23 cellular contexts compared by ENCODE assay signal in the genomic region with DNA sequence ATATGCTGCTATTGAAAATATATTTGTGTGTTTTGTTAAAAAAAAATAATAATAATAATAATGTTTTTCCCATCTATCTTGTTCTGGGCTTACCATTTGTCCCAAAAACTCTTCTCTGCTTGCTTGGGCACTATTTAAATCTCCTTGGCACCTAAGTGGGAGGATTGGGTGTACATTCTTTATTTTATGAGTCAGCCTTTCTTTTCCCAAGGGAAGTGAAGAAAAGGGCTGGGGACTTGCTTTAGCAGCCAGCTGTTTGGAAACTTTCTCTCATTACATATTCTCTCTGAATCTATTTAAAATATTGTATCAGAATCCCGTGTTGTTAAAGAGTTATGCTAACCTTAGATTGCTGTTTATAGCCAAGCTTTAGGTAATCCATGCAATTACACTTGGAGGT.
"Had no signal": no experiment of that assay in that cellular context is flagged by ENCODE, and none has a peak within 500 bp of the region (broad histone marks: within the 10 kb centered on the region; RNA-seq: fewer than 3 reads in every experiment).

No MANE protein-coding gene starts in this region.

- H3K4me3 ChIP-seq: colonic mucosa, heart left ventricle, lung, psoas muscle, right lobe of liver, spleen, testis, tibial nerve, upper lobe of right lung had no signal

- DNase-seq: colonic mucosa; dermis blood vessel endothelial cell; erythroblast; foreskin keratinocyte; heart left ventricle; hippocampal formation; left colon; left ventricle myocardium superior; mesenchymal stem cell; midbrain; naive thymus-derived CD8-positive, alpha-beta T cell; psoas muscle; retina; right lobe of liver; spleen; stimulated activated CD4-positive, alpha-beta T cell treated with anti-CD3 and anti-CD28 coated beads, Interleukin-15, amount 100 ng/mL, for 24 hours; stimulated activated CD4-positive, alpha-beta T cell treated with anti-CD3 and anti-CD28 coated beads, Interleukin-1b, Interleukin-23, amount 100 ng/mL, for 48 hours; stimulated activated CD4-positive, alpha-beta T cell treated with anti-CD3 and anti-CD28 coated beads, Interleukin-4, amount 100 ng/mL, for 24 hours; testis; upper lobe of right lung had no signal

- ATAC-seq: foreskin keratinocyte; heart left ventricle; left colon; left ventricle myocardium superior; naive thymus-derived CD8-positive, alpha-beta T cell; psoas muscle; right lobe of liver; stimulated activated memory B cell treated with anti-CD40 and anti-IgM and Interleukin-4, amounts not matched to agents 10 μg/mL and 1 μg/mL and 100 μg/mL, for 72 hours; upper lobe of right lung had no signal
